In genomic region chr19:1605236-1606137, GRCh38 we compare ENCODE assay signal across 8 cellular contexts. TPM values are rescaled to one million over a fixed set of nuclear protein-coding genes. Genes with fewer than 3 reads are reported as not detected.
DNase-seq lines count a peak whose midpoint lies in the region; ATAC-seq, FAIRE-seq and TF ChIP-seq lines count a peak whose summit lies in the region.

Gene UQCR11, minus strand, starts transcription at chr19:1605462. Its CDS starts 53 bp downstream, at chr19:1605409.

- peaks cover 9 to 12% of the 10 kb centered on the region in 2 experiments for H3K36me3 ChIP-seq in keratinocyte (ENCODE audit: control insufficient read depth in 2 of 2, extremely low read depth in 1 of 2, insufficient read depth in 2 of 2, low read length in 2 of 2)

- ATAC-seq in GM19043 (IDR thresholded peaks at IDR 0.05; ENCODE audit: low read depth, unreplicated experiment) (peak; percentile 62), HG03378 (IDR thresholded peaks at IDR 0.05; ENCODE audit: unreplicated experiment) (peak; percentile 49)

- H3K27me3 ChIP-seq in keratinocyte (ENCODE audit: control insufficient read depth, extremely low read depth, insufficient read depth, low read length), result no peaks in the 10 kb centered on the region

- peak within 1 kb of the TSS; percentile 99 for H2AFZ ChIP-seq in keratinocyte (ENCODE audit: control insufficient read depth, low read length)

- DNase-seq in AML-193 (lab: John Stamatoyannopoulos, UW) (peak; percentile 85 to 86), NCI-H460 (ENCODE audit: extremely low read depth, low read depth) (peak; percentile 90), cerebellar nuclear complex (lab: John Stamatoyannopoulos, UW) (peak; percentile 63 to 88), keratinocyte (ENCODE audit: low read depth, low spot score) (peak; percentile 84)
- peak; percentile 93 for DNase-seq in activated CD4-positive, CD25-positive, alpha-beta regulatory T cell treated with anti-CD3 and anti-CD28 coated beads, Interleukin-2, amount 50 U/mL, for 72 hours
- DNase-seq in stimulated activated CD4-positive, alpha-beta T cell treated with anti-CD3 and anti-CD28 coated beads, Interleukin-15, amount 100 ng/mL, for 1 hour (ENCODE audit: low read depth in 1 of 2, low spot score in 1 of 2), result peak; percentile 80 to 86

- H3K9me1 ChIP-seq in keratinocyte (ENCODE audit: control insufficient read depth, extremely low read depth, insufficient read depth, low read length), result no peaks in the 10 kb centered on the region

- FAIRE-seq in keratinocyte (lab: Jason Lieb, UNC), result peak; percentile 95

- peak; percentile 68 to 81 (median 69) for TF ChIP-seq CTCF in keratinocyte (optimal IDR thresholded peaks at IDR 0.05 in 1 of 3, IDR thresholded peaks at IDR 0.05 in 1 of 3, conservative IDR thresholded peaks at IDR 0.05 in 1 of 3; ENCODE audit: extremely low read depth in 1 of 3, insufficient read depth in 2 of 3, low read length in 3 of 3)

- peak within 1 kb of the TSS; percentile 98 for H3K4me2 ChIP-seq in keratinocyte (ENCODE audit: control insufficient read depth, extremely low read depth, insufficient read depth, low read depth, low read length)

- H3K27ac ChIP-seq in keratinocyte (ENCODE audit: control insufficient read depth, insufficient read depth, low read length), result peak within 1 kb of the TSS; percentile 90

- H3K9ac ChIP-seq in keratinocyte (ENCODE audit: control insufficient read depth, extremely low read depth, insufficient read depth, low read length), result peak within 1 kb of the TSS; percentile 87

- peak within 1 kb of the TSS; percentile 81 to 96 (median 94) for H3K4me3 ChIP-seq in keratinocyte (ENCODE audit: control insufficient read depth in 2 of 3, extremely low read depth in 1 of 3, insufficient read depth in 2 of 3, low read depth in 1 of 3, low read length in 3 of 3)

- H4K20me1 ChIP-seq in keratinocyte (ENCODE audit: control insufficient read depth, extremely low read depth, insufficient read depth, low read length), result no peaks in the 10 kb centered on the region

- peaks cover 8% of the 10 kb centered on the region for H3K4me1 ChIP-seq in keratinocyte (ENCODE audit: control insufficient read depth, extremely low read depth, insufficient read depth, low read length)

- dilution Hi-C loops in keratinocyte (cut with MboI; ENCODE audit: extremely low pct_ligation_motif_present, low sequenced_read_pairs), result no loop called here

- peaks cover 46% of the 10 kb centered on the region for H3K79me2 ChIP-seq in keratinocyte (ENCODE audit: control insufficient read depth, insufficient read depth, low read length)

- H3K9me3 ChIP-seq in keratinocyte (ENCODE audit: control insufficient read depth, low read depth, low read length), result no peaks in the 10 kb centered on the region

RNA-seq across cellular contexts. Expression of gene UQCR11, which starts in this region (rescaled TPM):
- total RNA-seq in NCI-H460 (2014; rRNA removed; shearing (Covaris generic)), result 83.7 and 102 TPM in 2 replicates
- polyA plus RNA-seq in NCI-H460 (2014; cell fraction: nucleus; rRNA removed), result 49.3 and 89.5 TPM in 2 replicates
- 136 to 468 TPM (median 327 TPM) in 3 replicates for polyA plus RNA-seq in keratinocyte
- 107 TPM for polyA plus RNA-seq in keratinocyte (2011; ENCODE audit: low read depth)
- polyA plus RNA-seq in keratinocyte (2011; cell fraction: cytosol; rRNA removed), result 146 and 279 TPM in 2 replicates
- 57.5 and 79.4 TPM in 2 replicates for polyA plus RNA-seq in keratinocyte (2011; cell fraction: nucleus; rRNA removed)
- 199 and 273 TPM in 2 replicates for polyA plus RNA-seq in keratinocyte (2012; ENCODE audit: low replicate concordance)
- 22.0 to 29.1 TPM (median 25.4 TPM) in 3 replicates for polyA minus RNA-seq in keratinocyte
- 57.4 TPM for polyA minus RNA-seq in keratinocyte (2011; cell fraction: cytosol; rRNA and poly(A)+ RNA removed)
- polyA minus RNA-seq in keratinocyte (2011; cell fraction: nucleus; rRNA and poly(A)+ RNA removed), result 14.8 and 16.8 TPM in 2 replicates

Comparison
In these comparisons a context has a peak if more than half of its experiments do, and no peak if none do; other contexts are left out.
1. Peak in every context shown above with its lines: DNase-seq, ATAC-seq, H3K4me3 ChIP-seq and H3K27ac ChIP-seq.